12 cellular contexts compared by ENCODE assay signal in genomic region chr15:96264801-96265515, GRCh38.
DNase-seq lines count a peak whose midpoint lies in the region; ATAC-seq and TF ChIP-seq lines count a peak whose summit lies in the region.
"Had no signal": no experiment of that assay in that cellular context is flagged by ENCODE, and none has a peak within 500 bp of the region (broad histone marks: within the 10 kb centered on the region; RNA-seq: fewer than 3 reads in every experiment).

No MANE protein-coding gene starts in this region.

- peak; percentile 71 for ATAC-seq in body of pancreas
- ATAC-seq in GM19455 (IDR thresholded peaks at IDR 0.05; ENCODE audit: unreplicated experiment), result no peak
- ATAC-seq in T-helper 17 cell, result no peak
- ATAC-seq: stimulated activated naive CD8-positive, alpha-beta T cell treated with anti-CD3 and anti-CD28 coated beads, Interleukin-15, Interleukin-2, amounts not matched to agents 100 U/mL and 50 U/mL, for 24 hours had no signal

- TF ChIP-seq POLR2A in body of pancreas (IDR thresholded peaks at IDR 0.05), result no peak

- no peaks in the 10 kb centered on the region for H3K4me1 Mint-ChIP-seq in T-helper 17 cell

- H3K4me1 ChIP-seq in KMS-11 (ENCODE audit: low read depth, poor library complexity, severe bottlenecking) (peaks cover 21% of the 10 kb centered on the region), body of pancreas (peaks cover 45% of the 10 kb centered on the region), mesodermal cell (ENCODE audit: control insufficient read depth, insufficient read depth, low read length, poor library complexity, severe bottlenecking) (peaks cover 25% of the 10 kb centered on the region)

- no peaks in the 10 kb centered on the region for H3K27me3 Mint-ChIP-seq in T-helper 17 cell

- H3K27ac ChIP-seq in KMS-11, result no peak overlapping the region
- H3K27ac ChIP-seq in body of pancreas, result peak overlapping the region; percentile 49 to 77 (median 73)
- H3K27ac ChIP-seq in mesodermal cell (ENCODE audit: low read depth, low read length, severe bottlenecking), result peak overlapping the region; percentile 91
- H3K27ac ChIP-seq: WERI-Rb-1 had no signal

- peak overlapping the region; percentile 22; the same call in 1 of the 2 replicates for H3K4me2 ChIP-seq in KMS-11

- H3K36me3 Mint-ChIP-seq in T-helper 17 cell (ENCODE audit: low read depth), result no peaks in the 10 kb centered on the region

- DNase-seq in ACHN (peak; percentile 71), body of pancreas (peak in 1 of 4 donors; percentile 15), GM10266 (ENCODE audit: extremely low spot score) (no peak), middle frontal gyrus (ENCODE audit: extremely low spot score, low spot score) (no peak), T-helper 17 cell (no peak)
- DNase-seq: activated T-cell treated with anti-CD3 and anti-CD28 coated beads, Interleukin-2, amount 50 U/mL, for 24 hours; NCI-H1105 treated with DMSO at 0.1 percent for 48 hours; stimulated activated naive CD8-positive, alpha-beta T cell treated with anti-CD3 and anti-CD28 coated beads, Interleukin-15, Interleukin-2, amounts not matched to agents 100 U/mL and 50 U/mL, for 24 hours; WERI-Rb-1 had no signal

- intact Hi-C loops in body of pancreas (cut with DNase I), result no loop called here

- WGBS in body of pancreas, 2 donors, result 34 to 55% methylated on average over 8 of the region's 8 CpGs
- WGBS in mesodermal cell (ENCODE audit: insufficient coverage in 2 of 2), 2 experiments, result 51 to 66% methylated on average over 3 to 5 of the region's 8 CpGs

- no peak overlapping the region for H3K4me3 Mint-ChIP-seq in T-helper 17 cell
- H3K4me3 Mint-ChIP-seq: activated T-cell treated with anti-CD3 and anti-CD28 coated beads, Interleukin-2, amount 50 U/mL, for 24 hours had no signal

- TF ChIP-seq CTCF in KMS-11 (conservative IDR thresholded peaks at IDR 0.05; ENCODE audit: low read depth, low read length) (no peak), body of pancreas (IDR thresholded peaks at IDR 0.05) (no peak), GM10266 (IDR thresholded peaks at IDR 0.05; ENCODE audit: control insufficient read depth, insufficient read depth, low read depth, missing control alignments) (no peak)

- no peak overlapping the region for H2AFZ ChIP-seq in KMS-11 (ENCODE audit: low read depth)

- H3K27ac Mint-ChIP-seq in T-helper 17 cell, result no peak overlapping the region
- H3K27ac Mint-ChIP-seq: activated T-cell treated with anti-CD3 and anti-CD28 coated beads, Interleukin-2, amount 50 U/mL, for 24 hours had no signal

- no peaks in the 10 kb centered on the region for H3K36me3 ChIP-seq in KMS-11 (ENCODE audit: insufficient read depth)
- H3K36me3 ChIP-seq in body of pancreas (replicated peaks in 1 of 2; ENCODE audit: insufficient read depth in 1 of 2, low read depth in 2 of 2), result no peaks in the 10 kb centered on the region
- H3K36me3 ChIP-seq in mesodermal cell (ENCODE audit: control insufficient read depth, insufficient read depth, low read length), result no peaks in the 10 kb centered on the region
- H3K36me3 ChIP-seq: WERI-Rb-1 had no signal

- H4K20me1 ChIP-seq in KMS-11 (ENCODE audit: insufficient read depth), result no peaks in the 10 kb centered on the region

- no peaks in the 10 kb centered on the region for H3K27me3 ChIP-seq in KMS-11 (ENCODE audit: insufficient read depth, low read depth)
- no peaks in the 10 kb centered on the region for H3K27me3 ChIP-seq in body of pancreas

- H3K4me3 ChIP-seq in KMS-11 (IDR thresholded peaks at IDR 0.05; ENCODE audit: insufficient read depth, low read depth, low read length), result no peak overlapping the region
- no peak overlapping the region for H3K4me3 ChIP-seq in body of pancreas
- no peak overlapping the region for H3K4me3 ChIP-seq in mesodermal cell (ENCODE audit: extremely low read depth, insufficient read depth, low read length, poor library complexity, severe bottlenecking)

- H3K79me2 ChIP-seq in KMS-11 (ENCODE audit: insufficient read depth, low read depth), result no peaks in the 10 kb centered on the region

- in situ Hi-C loops in ACHN (cut with HindIII; ENCODE audit: low pct_ligation_motif_present, low pct_unique_long_range_greater_than_20kb, low sequenced_read_pairs), result no loop called here

- H3K9ac ChIP-seq in KMS-11, result no peak overlapping the region

- H3K9me3 ChIP-seq in body of pancreas (no peaks in the 10 kb centered on the region), mesodermal cell (ENCODE audit: control insufficient read depth, low read length) (no peaks in the 10 kb centered on the region), T-helper 17 cell (ENCODE audit: control insufficient read depth, low read length, poor library complexity, severe bottlenecking) (no peaks in the 10 kb centered on the region)
